22 cellular contexts compared by ENCODE assay signal in genomic region chr3:108315767-108316301, GRCh38. TPM values are rescaled to one million over a fixed set of nuclear protein-coding genes. Genes with fewer than 3 reads are reported as not detected.
DNase-seq lines count a peak whose midpoint lies in the region; ATAC-seq, FAIRE-seq and TF ChIP-seq lines count a peak whose summit lies in the region.
"Had no signal": no experiment of that assay in that cellular context is flagged by ENCODE, and none has a peak within 500 bp of the region (broad histone marks: within the 10 kb centered on the region; RNA-seq: fewer than 3 reads in every experiment).

No MANE protein-coding gene starts in this region.

- POLR2A ChIA-PET in Caco-2 (lab: Charles Lee) (interaction anchor here (0.6 kb wide), 1 partner anchor 198 kb away, joined by 5 read pairs; no protein-coding TSS in a partner anchor), IMR-90 (lab: Charles Lee; ENCODE audit: unreplicated experiment) (no interaction called here)

- H3K4me2 ChIP-seq in IMR-90 (ENCODE audit: low read depth, low read length): no peak overlapping the region

- peaks cover 35% of the 10 kb centered on the region for H3K4me1 ChIP-seq in Caco-2
- peaks cover 2% of the 10 kb centered on the region; the same call in 1 of the 2 replicates for H3K4me1 ChIP-seq in IMR-90 (ENCODE audit: control insufficient read depth, insufficient read depth, low read length)
- H3K4me1 ChIP-seq: BE2C had no signal

- WGBS in IMR-90 (ENCODE audit: extremely low coverage in 2 of 2, insufficient read length in 1 of 2), 2 experiments: no CpG with 5 or more reads among the region's 2 CpGs

- ATAC-seq in IMR-90 (ENCODE audit: low read depth): no peak
- ATAC-seq in HG02840 (IDR thresholded peaks at IDR 0.05; ENCODE audit: low FRiP score, unreplicated experiment): no peak
- ATAC-seq: HCT116 had no signal

- no peak overlapping the region for H3K14ac ChIP-seq in IMR-90 (replicated peaks; ENCODE audit: low read depth, low read length)

- H3K79me1 ChIP-seq in IMR-90 (ENCODE audit: low read depth in 1 of 2, low read length in 2 of 2): no peaks in the 10 kb centered on the region

- H2BK120ac ChIP-seq in IMR-90 (ENCODE audit: low read depth, low read length): no peak overlapping the region

- no peak overlapping the region for H3K4ac ChIP-seq in IMR-90 (ENCODE audit: low read depth, low read length)

- H3K4me1 Mint-ChIP-seq in Caco-2 (ENCODE audit: low read depth, unreplicated experiment): peaks cover 19% of the 10 kb centered on the region
- H3K4me1 Mint-ChIP-seq: CD4-positive, CD25-positive, alpha-beta regulatory T cell; CD8-positive, alpha-beta memory T cell had no signal

- no peaks in the 10 kb centered on the region for H3K27me3 Mint-ChIP-seq in Caco-2 (ENCODE audit: insufficient read depth, unreplicated experiment)

- H3K27ac Mint-ChIP-seq in Caco-2 (ENCODE audit: unreplicated experiment): peak overlapping the region; percentile 42
- H3K27ac Mint-ChIP-seq: CD4-positive, CD25-positive, alpha-beta regulatory T cell; HFFc6 had no signal

- no peaks in the 10 kb centered on the region for H3K9me1 ChIP-seq in IMR-90 (ENCODE audit: insufficient read depth, low read length)

- no peak overlapping the region for H2BK15ac ChIP-seq in IMR-90 (ENCODE audit: low read depth, low read length)

- no peak for TF ChIP-seq POLR2A in IMR-90 (IDR thresholded peaks at IDR 0.05; ENCODE audit: low read depth, low read length)

- no peak overlapping the region for H2BK5ac ChIP-seq in IMR-90 (ENCODE audit: low read depth, low read length, poor library complexity, severe bottlenecking)

- H2AK5ac ChIP-seq in IMR-90 (ENCODE audit: low read depth, low read length): no peak overlapping the region

- no peak overlapping the region for H3K4me3 Mint-ChIP-seq in Caco-2 (ENCODE audit: unreplicated experiment)
- H3K4me3 Mint-ChIP-seq: CD4-positive, CD25-positive, alpha-beta regulatory T cell; CD8-positive, alpha-beta memory T cell; HFFc6 had no signal

- H3K36me3 ChIP-seq in Caco-2 (ENCODE audit: control insufficient read depth, insufficient read depth, low read length) (no peaks in the 10 kb centered on the region), IMR-90 (ENCODE audit: control insufficient read depth, insufficient read depth, low read length) (no peaks in the 10 kb centered on the region)
- H3K36me3 ChIP-seq: BE2C had no signal

- H3K23ac ChIP-seq in IMR-90 (ENCODE audit: low read depth, low read length): no peak overlapping the region

- no peak overlapping the region for H4K91ac ChIP-seq in IMR-90 (ENCODE audit: insufficient read depth, low read depth, low read length)

- dilution Hi-C loops in IMR-90 (cut with HindIII; ENCODE audit: low sequenced_read_pairs, unreplicated experiment): no loop called here

- in situ Hi-C loops in IMR-90 (cut with MboI; ENCODE audit: low sequenced_read_pairs): no loop called here

- intact Hi-C loops in Caco-2 (cut with micrococcal nuclease; ENCODE audit: unreplicated experiment) (loop anchor here (5.0 kb wide), 1 partner anchor 74 kb away; no protein-coding TSS in a partner anchor), IMR-90 (cut with micrococcal nuclease) (no loop called here)

- no peak overlapping the region for H2BK20ac ChIP-seq in IMR-90 (ENCODE audit: low read depth, low read length)

- H3K4me3 ChIP-seq in Caco-2 (ENCODE audit: low read depth, low read length): no peak overlapping the region
- H3K4me3 ChIP-seq in IMR-90 (ENCODE audit: insufficient read depth, low read depth, low read length): no peak overlapping the region

- no peak overlapping the region for H3K56ac ChIP-seq in IMR-90 (ENCODE audit: extremely low read depth, insufficient read depth, low read length)

- no peak overlapping the region for H2AK9ac ChIP-seq in IMR-90 (replicated peaks; ENCODE audit: low read depth, low read length, poor library complexity)

- H3K27ac ChIP-seq in IMR-90 (ENCODE audit: insufficient read depth, low read length): no peak overlapping the region
- peak overlapping the region; percentile 59 for H3K27ac ChIP-seq in VCaP

- FAIRE-seq in islet of Langerhans (lab: Jason Lieb, UNC): peak; percentile 60
- FAIRE-seq: D721Med had no signal

- DNase-seq in Caco-2 (no peak), IMR-90 (no peak), RKO (ENCODE audit: low spot score) (no peak), cortex of kidney (lab: John Stamatoyannopoulos, UW) (no peak), NOMO-1 (lab: John Stamatoyannopoulos, UW; ENCODE audit: unreplicated experiment in 2 of 2) (no peak)
- DNase-seq: ACHN; BE2C; C1 segment of cervical spinal cord; CD4-positive, CD25-positive, alpha-beta regulatory T cell; CD8-positive, alpha-beta memory T cell; COR-L47; DMS79 treated with DMSO at 0.1 percent for 48 hours; GF-D8; GOT3; H7; HFFc6 had no signal

- H3K18ac ChIP-seq in IMR-90 (ENCODE audit: low read depth, low read length): no peak overlapping the region

- H3K9me3 ChIP-seq in Caco-2 (no peaks in the 10 kb centered on the region), IMR-90 (ENCODE audit: control insufficient read depth, insufficient read depth, low read length) (no peaks in the 10 kb centered on the region)
- H3K9me3 ChIP-seq: BE2C had no signal

- TF ChIP-seq CTCF in Caco-2 (IDR thresholded peaks at IDR 0.05; ENCODE audit: insufficient read depth in 1 of 2, low read depth in 1 of 2, low read length in 1 of 2, severe bottlenecking in 1 of 2, unreplicated experiment in 1 of 2) (no peak), IMR-90 (conservative IDR thresholded peaks at IDR 0.05; ENCODE audit: low read depth, low read length) (no peak), VCaP (conservative IDR thresholded peaks at IDR 0.05) (no peak)

- no peak overlapping the region for H4K5ac ChIP-seq in IMR-90 (ENCODE audit: low read depth, low read length)

- TF ChIP-seq RAD21 in IMR-90 (IDR thresholded peaks at IDR 0.05; ENCODE audit: low read length): no peak

- H3K9me3 Mint-ChIP-seq in Caco-2 (ENCODE audit: unreplicated experiment): no peaks in the 10 kb centered on the region
- H3K9me3 Mint-ChIP-seq: CD4-positive, CD25-positive, alpha-beta regulatory T cell; CD8-positive, alpha-beta memory T cell; HFFc6 had no signal

- no peak overlapping the region for H4K8ac ChIP-seq in IMR-90 (ENCODE audit: low read depth in 2 of 2, low read length in 2 of 2)

- H3K9ac ChIP-seq in IMR-90 (ENCODE audit: low read depth, low read length): no peak overlapping the region

- CTCF ChIA-PET in Caco-2 (lab: Charles Lee): no interaction called here
- CTCF ChIA-PET in IMR-90 (lab: Yijun Ruan, JAX): interaction anchor here (1.6 kb wide), 1 partner anchor 30 kb away, joined by 5 read pairs; no protein-coding TSS in a partner anchor

- no TSS peak for BruUV-seq in Caco-2 (replicated peaks; lab: Mats Ljungman, UMichigan)
- no TSS peak for BruUV-seq in IMR-90 (replicated peaks; lab: Mats Ljungman, UMichigan)

- no peaks in the 10 kb centered on the region for H4K20me1 ChIP-seq in IMR-90 (ENCODE audit: insufficient read depth, low read length)

- H2AFZ ChIP-seq in IMR-90 (replicated peaks; ENCODE audit: low read length, poor library complexity): no peak overlapping the region

- H3K27me3 ChIP-seq in Caco-2 (replicated peaks; ENCODE audit: control insufficient read depth, insufficient read depth, low read length) (no peaks in the 10 kb centered on the region), IMR-90 (ENCODE audit: control insufficient read depth, insufficient read depth, low read length) (0 out of 2 replicates have a peak, but pooled peaks cover 3% of the 10 kb centered on the region)
- H3K27me3 ChIP-seq: BE2C had no signal

- H3K36me3 Mint-ChIP-seq in Caco-2 (ENCODE audit: insufficient read depth, unreplicated experiment): no peaks in the 10 kb centered on the region
- H3K36me3 Mint-ChIP-seq: CD8-positive, alpha-beta memory T cell had no signal

TF ChIP-seq in IMR-90, 13 proteins besides CTCF, POLR2A, EP300 and RAD21:
- TF ChIP-seq RFX5 (IDR thresholded peaks at IDR 0.05; ENCODE audit: low read depth, low read length): no peak
- TF ChIP-seq MAFK (IDR thresholded peaks at IDR 0.05; ENCODE audit: low read depth, low read length): peak; percentile 55; the same call in 1 of the 2 replicates
- TF ChIP-seq CHD1 (IDR thresholded peaks at IDR 0.05; ENCODE audit: low read depth, low read length): no peak

RNA-seq across cellular contexts. Expression of gene HHLA2, which starts 19.5 kb away (rescaled TPM):
- total RNA-seq in Caco-2 (2022) (0.50 and 0.91 TPM in 2 replicates), IMR-90 (2012; rRNA removed) (not detected in 2 replicates)
- not detected in 2 replicates for polyA plus RNA-seq in IMR-90 (2012; rRNA removed)
- not detected in 2 replicates for polyA plus RNA-seq in IMR-90 (2012; cell fraction: cytosol; rRNA removed)
- polyA plus RNA-seq in IMR-90 (2012; cell fraction: nucleus; rRNA removed; ENCODE audit: low replicate concordance): not detected in 2 replicates
- total RNA-seq: A172, H7, HFFc6 had no signal
- polyA plus RNA-seq: CD4-positive, CD25-positive, alpha-beta regulatory T cell had no signal
